22 cellular contexts compared by ENCODE assay signal in genomic region chr3:166085164-166085830, GRCh38.
"Had no signal": no experiment of that assay in that cellular context is flagged by ENCODE, and none has a peak within 500 bp of the region (broad histone marks: within the 10 kb centered on the region; RNA-seq: fewer than 3 reads in every experiment).

No MANE protein-coding gene starts in this region.

- H3K79me2 ChIP-seq: hepatocyte had no signal

- H3K4me1 ChIP-seq: gastroesophageal sphincter, right lobe of liver, testis, transverse colon had no signal

- H3K4me3 ChIP-seq: gastroesophageal sphincter, hepatocyte, ovary, right lobe of liver, testis, transverse colon had no signal

- H2AFZ ChIP-seq: hepatocyte had no signal

- H3K4me2 ChIP-seq: hepatocyte had no signal

- H3K36me3 ChIP-seq: gastroesophageal sphincter, ovary, right lobe of liver, transverse colon had no signal

- H3K9me3 ChIP-seq: gastroesophageal sphincter, ovary, right lobe of liver, testis, transverse colon had no signal

- H3K27me3 ChIP-seq: gastroesophageal sphincter, hepatocyte, ovary, right lobe of liver, testis, transverse colon had no signal

- DNase-seq: activated CD4-positive, alpha-beta T cell treated with anti-CD3 and anti-CD28 coated beads for 36 hours; activated CD4-positive, alpha-beta T cell treated with anti-CD3 and anti-CD28 coated beads, Interleukin-2, amount 50 U/mL, for 4 hours; activated CD4-positive, CD25-positive, alpha-beta regulatory T cell; activated CD8-positive, alpha-beta memory T cell treated with anti-CD3 and anti-CD28 coated beads, Interleukin-2, amount 50 U/mL, for 48 hours; activated gamma-delta T cell; activated naive CD4-positive, alpha-beta T cell treated with anti-CD3 and anti-CD28 coated beads, Interleukin-2, amount 50 U/mL, for 16 hours; activated T-cell treated with anti-CD3 and anti-CD28 coated beads, Interleukin-2, amount 50 U/mL, for 24 hours; amygdala; dermis blood vessel endothelial cell; effector CD4-positive, alpha-beta T cell; islet precursor cell; left cardiac atrium; midbrain; naive thymus-derived CD4-positive, alpha-beta T cell; ovary; right lobe of liver; stimulated activated CD4-positive, alpha-beta T cell treated with anti-CD3 and anti-CD28 coated beads, Interleukin-2, amount 100 ng/mL, for 48 hours; stimulated activated naive CD8-positive, alpha-beta T cell treated with anti-CD3 and anti-CD28 coated beads, Interleukin-15, Interleukin-2, amounts not matched to agents 100 U/mL and 50 U/mL, for 24 hours; testis; transverse colon had no signal

- H3K27ac ChIP-seq: gastroesophageal sphincter, hepatocyte, ovary, right lobe of liver, testis, transverse colon had no signal
